In genomic region chr12:49683604-49684309, GRCh38 we compare ENCODE assay signal across 15 cellular contexts. TPM values are rescaled to one million over a fixed set of nuclear protein-coding genes. Genes with fewer than 3 reads are reported as not detected.
DNase-seq lines count a peak whose midpoint lies in the region; ATAC-seq and TF ChIP-seq lines count a peak whose summit lies in the region.
"Had no signal": no experiment of that assay in that cellular context is flagged by ENCODE, and none has a peak within 500 bp of the region (broad histone marks: within the 10 kb centered on the region; RNA-seq: fewer than 3 reads in every experiment).

No MANE protein-coding gene starts in this region.

- H3K36me3 ChIP-seq in GM23338 (ENCODE audit: insufficient read depth), result no peaks in the 10 kb centered on the region
- H3K36me3 ChIP-seq: ascending aorta, heart left ventricle had no signal

- peaks cover 24% of the 10 kb centered on the region for H3K4me1 Mint-ChIP-seq in GM23338
- peaks cover 19% of the 10 kb centered on the region for H3K4me1 Mint-ChIP-seq in activated T-helper 17 cell treated with anti-CD3 and anti-CD28 coated beads, Interleukin-2, amount 50 U/mL, for 72 hours
- peaks cover 38% of the 10 kb centered on the region for H3K4me1 Mint-ChIP-seq in nephron

- ATAC-seq in GM23338, result no peak
- ATAC-seq in activated T-helper 17 cell treated with anti-CD3 and anti-CD28 coated beads, Interleukin-2, amount 50 U/mL, for 72 hours (replicated peaks), result no peak
- ATAC-seq: esophagus mucosa had no signal

- H3K9me3 Mint-ChIP-seq in GM23338, result no peaks in the 10 kb centered on the region
- no peaks in the 10 kb centered on the region for H3K9me3 Mint-ChIP-seq in activated T-helper 17 cell treated with anti-CD3 and anti-CD28 coated beads, Interleukin-2, amount 50 U/mL, for 72 hours
- H3K9me3 Mint-ChIP-seq in nephron, result no peaks in the 10 kb centered on the region

- no peak overlapping the region for H3K4me2 ChIP-seq in GM23338

- DNase-seq in NCI-H748 (lab: John Stamatoyannopoulos, UW; ENCODE audit: unreplicated experiment) (peak; percentile 13), NCI-H748 treated with DMSO at 0.1 percent for 48 hours (lab: John Stamatoyannopoulos, UW) (no peak), GM23338 (ENCODE audit: low spot score) (no peak), epidermal melanocyte (ENCODE audit: insufficient read length, low spot score) (no peak)
- no peak for DNase-seq in stimulated activated CD4-positive, alpha-beta T cell treated with anti-CD3 and anti-CD28 coated beads, Interleukin-12 subunit alpha, Interleukin-12 subunit beta, amount 100 ng/mL, for 4 hours
- no peak for DNase-seq in activated CD4-positive, CD25-positive, alpha-beta regulatory T cell treated with anti-CD3 and anti-CD28 coated beads, Interleukin-2, amount 50 U/mL, for 72 hours
- DNase-seq: heart left ventricle, KG1, NCI-H1105, NCI-H510A had no signal

- H3K27me3 ChIP-seq in GM23338 (ENCODE audit: insufficient read depth), result no peaks in the 10 kb centered on the region
- H3K27me3 ChIP-seq: ascending aorta, heart left ventricle had no signal

- H3K4me1 ChIP-seq in GM23338 (ENCODE audit: insufficient read depth), result peaks cover 13% of the 10 kb centered on the region; the same call in 1 of the 2 replicates
- H3K4me1 ChIP-seq: ascending aorta had no signal

- no peak overlapping the region for H3K4me3 ChIP-seq in GM23338
- H3K4me3 ChIP-seq: ascending aorta, heart left ventricle, skin epidermis had no signal

- H3K4me3 Mint-ChIP-seq in GM23338 (no peak overlapping the region), nephron (no peak overlapping the region)
- no peak overlapping the region for H3K4me3 Mint-ChIP-seq in activated T-helper 17 cell treated with anti-CD3 and anti-CD28 coated beads, Interleukin-2, amount 50 U/mL, for 72 hours

- H3K79me2 ChIP-seq in GM23338 (replicated peaks; ENCODE audit: insufficient read depth), result peaks cover 93% of the 10 kb centered on the region

- TF ChIP-seq CTCF in GM23338 (conservative IDR thresholded peaks at IDR 0.05; ENCODE audit: low read depth in 2 of 2), result no peak
- no peak for TF ChIP-seq CTCF in nephron (IDR thresholded peaks at IDR 0.05; ENCODE audit: unreplicated experiment in 3 of 3)

- no peak overlapping the region for H3K27ac Mint-ChIP-seq in GM23338
- H3K27ac Mint-ChIP-seq in activated T-helper 17 cell treated with anti-CD3 and anti-CD28 coated beads, Interleukin-2, amount 50 U/mL, for 72 hours, result peak overlapping the region; percentile 48
- H3K27ac Mint-ChIP-seq in nephron, result peak overlapping the region; percentile 19 to 55 (median 23)

- H4K20me1 ChIP-seq in GM23338 (replicated peaks; ENCODE audit: insufficient read depth), result peaks cover 5% of the 10 kb centered on the region

- no peaks in the 10 kb centered on the region for H3K9me2 ChIP-seq in GM23338 (ENCODE audit: insufficient read depth)

- peak overlapping the region; percentile 56; the same call in 1 of the 2 replicates for H3K27ac ChIP-seq in GM23338 (ENCODE audit: low read depth)
- H3K27ac ChIP-seq: ascending aorta, heart left ventricle, skin epidermis had no signal

- H2AFZ ChIP-seq in GM23338, result no peak overlapping the region

- H3K36me3 Mint-ChIP-seq in GM23338 (ENCODE audit: low read depth) (peaks cover 6% of the 10 kb centered on the region; the same call in 2 of the 3 replicates), nephron (ENCODE audit: low read depth) (no peaks in the 10 kb centered on the region)
- no peaks in the 10 kb centered on the region for H3K36me3 Mint-ChIP-seq in activated T-helper 17 cell treated with anti-CD3 and anti-CD28 coated beads, Interleukin-2, amount 50 U/mL, for 72 hours (ENCODE audit: low read depth)

- no peaks in the 10 kb centered on the region for H3F3A ChIP-seq in GM23338 (replicated peaks; ENCODE audit: low read depth)

- H3K27me3 Mint-ChIP-seq in GM23338 (ENCODE audit: insufficient read depth, low read depth, poor library complexity) (peaks cover 4% of the 10 kb centered on the region), nephron (ENCODE audit: low read depth) (no peaks in the 10 kb centered on the region)
- no peaks in the 10 kb centered on the region for H3K27me3 Mint-ChIP-seq in activated T-helper 17 cell treated with anti-CD3 and anti-CD28 coated beads, Interleukin-2, amount 50 U/mL, for 72 hours

TF ChIP-seq in GM23338, 12 proteins besides CTCF, POLR2A, EP300 and RAD21:
- no peak for TF ChIP-seq ETS1 (IDR thresholded peaks at IDR 0.05)
- TF ChIP-seq ZNF114 (CRISPR knock-in tag; IDR thresholded peaks at IDR 0.05), result no peak
- no peak for TF ChIP-seq EZH2 (IDR thresholded peaks at IDR 0.05; ENCODE audit: low read depth, unreplicated experiment)
- TF ChIP-seq JUNB (IDR thresholded peaks at IDR 0.05; ENCODE audit: unreplicated experiment), result no peak
- TF ChIP-seq EZH2phosphoT487 (IDR thresholded peaks at IDR 0.05; ENCODE audit: unreplicated experiment), result no peak

RNA-seq across cellular contexts. Expression of gene FMNL3, which starts 23.4 kb away (rescaled TPM):
- 17.8 and 32.6 TPM in 2 replicates for total RNA-seq in GM23338 (2014; rRNA removed; shearing (Covaris generic))
- 8.7 and 10.5 TPM in 2 replicates for polyA plus RNA-seq in GM23338 (2016; fragmentation: Nextera tagmentation; extraction: Ambion mirVana)
- total RNA-seq in activated T-helper 17 cell treated with anti-CD3 and anti-CD28 coated beads, Interleukin-2, amount 50 U/mL, for 72 hours, result 10 to 100 TPM; 19.9 to 33.8 TPM

RNA-seq across cellular contexts. Expression of gene TMBIM6, which starts 57.6 kb away (rescaled TPM):
- total RNA-seq in GM23338 (2014; rRNA removed; shearing (Covaris generic)), result 336 and 349 TPM in 2 replicates
- polyA plus RNA-seq in GM23338 (2016; fragmentation: Nextera tagmentation; extraction: Ambion mirVana), result 240 and 245 TPM in 2 replicates
- 100 to 1,000 TPM; 407 to 411 TPM for total RNA-seq in activated T-helper 17 cell treated with anti-CD3 and anti-CD28 coated beads, Interleukin-2, amount 50 U/mL, for 72 hours
